Comparison of ENCODE assay signal across 24 cellular contexts in the genomic region with DNA sequence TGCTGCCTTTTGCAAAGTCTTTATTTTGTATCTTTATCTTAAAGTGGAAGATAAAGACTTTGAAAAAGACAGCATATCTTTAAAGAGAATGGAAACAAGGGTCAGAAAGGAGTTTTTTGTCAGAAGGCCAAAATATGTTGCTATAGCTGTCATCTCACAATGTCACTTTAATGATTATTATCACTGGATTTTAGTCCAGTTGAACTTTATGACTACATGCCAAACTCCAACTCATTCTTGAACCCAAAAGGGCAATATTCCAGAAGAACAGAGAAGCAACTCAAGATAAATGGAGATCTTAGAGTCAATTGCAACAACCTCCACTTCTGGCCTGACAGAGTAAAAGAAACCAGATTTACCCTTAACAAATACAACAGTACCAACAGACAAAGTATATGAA. TPM values are rescaled to one million over a fixed set of nuclear protein-coding genes. Genes with fewer than 3 reads are reported as not detected.
"Had no signal": no experiment of that assay in that cellular context is flagged by ENCODE, and none has a peak within 500 bp of the region (broad histone marks: within the 10 kb centered on the region; RNA-seq: fewer than 3 reads in every experiment).

No MANE protein-coding gene starts in this region.

- ATAC-seq: activated CD8-positive, alpha-beta T cell treated with anti-CD3 and anti-CD28 coated beads, Interleukin-2, amount 10 ng/mL, durations not matched to agents 7 days and 5 days; activated naive CD4-positive, alpha-beta T cell treated with anti-CD3 and anti-CD28 coated beads, Interleukin-2, amount 50 U/mL, for 72 hours; activated T-cell treated with anti-CD3 and anti-CD28 coated beads, Interleukin-2, amount 50 U/mL, for 72 hours; gastroesophageal sphincter; stimulated activated naive CD8-positive, alpha-beta T cell treated with anti-CD3 and anti-CD28 coated beads, Interleukin-15, Interleukin-2, amounts not matched to agents 100 U/mL and 50 U/mL, for 24 hours had no signal

- H3K9me3 ChIP-seq: mucosa of descending colon, ovary, prostate gland, testis, vagina had no signal

- H3K4me3 ChIP-seq: coronary artery, dorsolateral prefrontal cortex, gastroesophageal sphincter, mucosa of descending colon, ovary, prostate gland, sigmoid colon, testis, vagina had no signal

- H3K27ac ChIP-seq: coronary artery, dorsolateral prefrontal cortex, gastroesophageal sphincter, ovary, prostate gland, sigmoid colon, testis, vagina had no signal

- H3K4me3 Mint-ChIP-seq: activated B cell treated with CpG ODN at 0.5 μM for 24 hours; activated CD8-positive, alpha-beta T cell treated with anti-CD3 and anti-CD28 coated beads, Interleukin-2, amount 10 ng/mL, durations not matched to agents 7 days and 5 days; activated T-cell treated with anti-CD3 and anti-CD28 coated beads, Interleukin-2, amount 50 U/mL, for 72 hours had no signal

- H3K27me3 ChIP-seq: dorsolateral prefrontal cortex, gastroesophageal sphincter, ovary, sigmoid colon, testis, vagina had no signal

- H3K4me1 Mint-ChIP-seq: activated B cell treated with CpG ODN at 0.5 μM for 24 hours had no signal

- H3K36me3 ChIP-seq: gastroesophageal sphincter, ovary, prostate gland, sigmoid colon, vagina had no signal

- DNase-seq: activated B cell treated with CpG ODN at 0.5 μM for 24 hours; activated CD4-positive, alpha-beta T cell treated with anti-CD3 and anti-CD28 coated beads, Interleukin-2, amount 50 U/mL, for 1 hour; activated CD8-positive, alpha-beta T cell treated with anti-CD3 and anti-CD28 coated beads, Interleukin-2, amount 10 ng/mL, durations not matched to agents 7 days and 5 days; activated naive CD4-positive, alpha-beta T cell; activated T-cell treated with anti-CD3 and anti-CD28 coated beads for 4 hours; activated T-cell treated with anti-CD3 and anti-CD28 coated beads, Interleukin-2, amount 50 U/mL, for 72 hours; anterior cingulate cortex; dorsolateral prefrontal cortex; effector memory CD4-positive, alpha-beta T cell; erythroblast; hippocampal formation; mesendoderm; ovary; sigmoid colon; stimulated activated CD4-positive, alpha-beta T cell treated with anti-CD3 and anti-CD28 coated beads, Interleukin-2, amount 100 ng/mL, for 48 hours; stimulated activated naive CD8-positive, alpha-beta T cell treated with anti-CD3 and anti-CD28 coated beads, Interleukin-15, Interleukin-2, amounts not matched to agents 100 U/mL and 50 U/mL, for 24 hours; testis had no signal

- H3K4me1 ChIP-seq: gastroesophageal sphincter, prostate gland, sigmoid colon, testis, vagina had no signal

- H3K27ac Mint-ChIP-seq: activated B cell treated with CpG ODN at 0.5 μM for 24 hours; activated CD8-positive, alpha-beta T cell treated with anti-CD3 and anti-CD28 coated beads, Interleukin-2, amount 10 ng/mL, durations not matched to agents 7 days and 5 days; activated naive CD4-positive, alpha-beta T cell treated with anti-CD3 and anti-CD28 coated beads, Interleukin-2, amount 50 U/mL, for 72 hours; activated T-cell treated with anti-CD3 and anti-CD28 coated beads, Interleukin-2, amount 50 U/mL, for 72 hours had no signal

RNA-seq across cellular contexts. Expression of a gene that starts 47.3 kb away (rescaled TPM):
- total RNA-seq: fibroblast of villous mesenchyme had no signal
